Comparison of ENCODE assay signal across 8 cellular contexts in genomic region chr10:77715081-77715480, GRCh38.
A peak's percentile ranks its signal among the peaks of the same experiment; 100 is the strongest.
DNase-seq lines count a peak whose midpoint lies in the region; ATAC-seq and TF ChIP-seq lines count a peak whose summit lies in the region.

No MANE protein-coding gene starts in this region.

- DNase-seq in 8988T (peak; percentile 34), ELR (ENCODE audit: low read depth) (peak; percentile 28), MM.1S (peak; percentile 29), chondrocyte (ENCODE audit: low spot score) (no peak), heart right ventricle (no peak), cortex of kidney (lab: John Stamatoyannopoulos, UW) (no peak)

- H3K27me3 Mint-ChIP-seq in chondrocyte (ENCODE audit: low read depth), result no peaks in the 10 kb centered on the region

- no peak overlapping the region for H3K4me2 ChIP-seq in MM.1S (ENCODE audit: low read depth, low read length)

- ATAC-seq in HG03095 (IDR thresholded peaks at IDR 0.05; ENCODE audit: unreplicated experiment) (no peak), heart right ventricle (no peak), HG03520 (IDR thresholded peaks at IDR 0.05; ENCODE audit: unreplicated experiment) (no peak)

- no peaks in the 10 kb centered on the region for H3K36me3 Mint-ChIP-seq in chondrocyte (ENCODE audit: low read depth)

- H3K36me3 ChIP-seq in MM.1S (replicated peaks; ENCODE audit: insufficient read depth, low read length), result no peaks in the 10 kb centered on the region
- no peaks in the 10 kb centered on the region for H3K36me3 ChIP-seq in heart right ventricle

- WGBS in heart right ventricle, 2 donors, result 65 to 74% methylated on average over 3 of the region's 3 CpGs

- peaks cover 24% of the 10 kb centered on the region for H3K4me1 Mint-ChIP-seq in chondrocyte (ENCODE audit: low read depth)

- no peaks in the 10 kb centered on the region for H3K4me1 ChIP-seq in MM.1S (ENCODE audit: low read length)
- peaks cover 0 to 9% (median 5%) of the 10 kb centered on the region in 9 donors for H3K4me1 ChIP-seq in heart right ventricle

- H3K9me2 ChIP-seq in MM.1S (replicated peaks; ENCODE audit: insufficient read depth, low read length), result no peaks in the 10 kb centered on the region

- H3K27ac ChIP-seq in MM.1S (ENCODE audit: low read length), result no peak overlapping the region
- H3K27ac ChIP-seq in heart right ventricle, result no peak overlapping the region

- H3K9me3 Mint-ChIP-seq in chondrocyte (ENCODE audit: low read depth), result no peaks in the 10 kb centered on the region

- no peaks in the 10 kb centered on the region for H3F3A ChIP-seq in MM.1S (ENCODE audit: insufficient read depth, low read length)

- H3K27me3 ChIP-seq in MM.1S (replicated peaks; ENCODE audit: insufficient read depth, low read length), result no peaks in the 10 kb centered on the region
- H3K27me3 ChIP-seq in heart right ventricle, result peaks cover 0 to 65% (median 40%) of the 10 kb centered on the region in 7 donors

- H3K79me2 ChIP-seq in MM.1S (ENCODE audit: low read length), result no peaks in the 10 kb centered on the region

- no peak overlapping the region for H3K9ac ChIP-seq in MM.1S (ENCODE audit: low read length)

- H3K4me3 Mint-ChIP-seq in chondrocyte (ENCODE audit: unreplicated experiment), result no peak overlapping the region

- TF ChIP-seq CTCF in MM.1S (IDR thresholded peaks at IDR 0.05; ENCODE audit: low read length) (peak; percentile 66), chondrocyte (IDR thresholded peaks at IDR 0.05) (peak; percentile 33), heart right ventricle (IDR thresholded peaks at IDR 0.05) (no peak)

- H3K9me3 ChIP-seq in MM.1S (replicated peaks; ENCODE audit: insufficient read depth, low read length) (no peaks in the 10 kb centered on the region), heart right ventricle (no peaks in the 10 kb centered on the region)

- H2AFZ ChIP-seq in MM.1S (ENCODE audit: low read length), result no peak overlapping the region

- H3K4me3 ChIP-seq in MM.1S (ENCODE audit: low read length) (no peak overlapping the region), heart right ventricle (no peak overlapping the region)

- H3K27ac Mint-ChIP-seq in chondrocyte (ENCODE audit: unreplicated experiment), result no peak overlapping the region

- no peaks in the 10 kb centered on the region for H4K20me1 ChIP-seq in MM.1S (ENCODE audit: insufficient read depth, low read length)

- intact Hi-C loops in heart right ventricle (cut with DNase I), result loop anchor here in 3 of 10 donors (10.0 kb wide), 1 partner anchor 550 kb away; no protein-coding TSS in a partner anchor

Comparison
In these comparisons a context has a peak if more than half of its experiments do, and no peak if none do; other contexts are left out.
1. DNase-seq: peak in 8988T (single experiment), ELR (single experiment) and MM.1S (single experiment); none in chondrocyte (single experiment), heart right ventricle (0 of 2) and cortex of kidney (single experiment).
2. CTCF ChIP-seq: peak in MM.1S (single experiment) and chondrocyte (single experiment); none in heart right ventricle (0 of 9).